In the genomic region with DNA sequence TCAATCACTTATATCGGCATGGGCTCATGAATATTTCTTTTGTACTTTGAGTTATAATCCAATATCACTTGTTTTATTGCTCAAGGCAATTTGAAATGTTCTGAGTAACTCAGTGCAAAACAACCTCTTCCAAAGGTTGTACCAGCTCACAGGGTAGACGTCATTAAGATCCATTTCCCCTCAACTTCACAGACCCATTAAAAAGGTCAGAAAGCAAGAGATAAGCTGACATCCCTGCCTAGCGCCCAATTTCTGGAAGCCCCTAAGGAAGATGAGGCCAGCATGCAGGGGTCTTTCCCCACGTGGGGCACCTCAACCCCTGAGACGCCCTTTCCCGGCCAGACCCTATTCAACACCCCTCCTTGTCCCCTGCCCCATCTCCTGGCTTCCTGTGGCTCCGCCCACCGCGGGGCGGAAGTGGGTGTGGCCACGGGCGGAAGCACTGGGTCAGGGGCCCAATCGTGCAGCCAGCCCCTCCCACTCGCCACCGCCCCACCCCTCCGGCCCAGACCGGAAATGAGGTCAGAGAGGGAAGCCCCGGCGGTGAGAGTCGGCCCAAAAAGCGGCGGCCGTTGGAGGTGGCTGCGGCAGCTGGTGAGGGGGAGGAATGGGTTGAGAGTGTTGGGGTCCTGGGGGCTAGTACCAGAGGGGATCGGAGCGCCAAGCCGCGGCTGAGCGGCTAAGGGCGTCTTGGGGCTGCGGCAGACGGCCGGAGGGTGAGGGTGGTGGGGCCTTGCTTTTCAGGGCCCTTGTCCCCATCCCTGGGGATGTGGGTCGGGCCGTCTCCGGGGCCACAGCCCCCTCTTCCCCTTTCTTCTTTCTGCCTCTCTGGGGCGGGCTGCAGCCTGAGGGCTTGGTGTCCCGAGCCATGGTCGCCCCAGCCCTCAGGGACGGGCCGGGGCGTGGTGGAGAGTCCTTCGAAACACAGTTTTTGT, we compare ENCODE assay signal across 1 cellular context.
TF ChIP-seq lines count a peak whose summit lies in the region.

GPATCH2L (plus strand) TSS at position 525 of the 935 bp plus-strand sequence. CDS start 2,442 bp downstream, outside the sequence.

TF ChIP-seq in HepG2, 621 proteins besides CTCF, POLR2A, EP300 and RAD21 (continued from another document and continues in another):
- TF ChIP-seq, protein P1, sequence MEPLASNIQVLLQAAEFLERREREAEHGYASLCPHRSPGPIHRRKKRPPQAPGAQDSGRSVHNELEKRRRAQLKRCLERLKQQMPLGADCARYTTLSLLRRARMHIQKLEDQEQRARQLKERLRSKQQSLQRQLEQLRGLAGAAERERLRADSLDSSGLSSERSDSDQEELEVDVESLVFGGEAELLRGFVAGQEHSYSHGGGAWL (CRISPR knock-in tag; IDR thresholded peaks at IDR 0.05): peak; percentile 56; the same call in 1 of the 2 replicates
- no peak for TF ChIP-seq GLI4 (CRISPR knock-in tag; IDR thresholded peaks at IDR 0.05; ENCODE audit: borderline replicate concordance)
- TF ChIP-seq MAF1 (CRISPR knock-in tag; IDR thresholded peaks at IDR 0.05; ENCODE audit: borderline replicate concordance): peak; percentile 43; the same call in 1 of the 2 replicates
- no peak; the same call in 1 of the 2 replicates for TF ChIP-seq ELK4 (CRISPR knock-in tag; IDR thresholded peaks at IDR 0.05; ENCODE audit: borderline replicate concordance)
- no peak for TF ChIP-seq NR2F1 (CRISPR knock-in tag; IDR thresholded peaks at IDR 0.05)
- TF ChIP-seq SMARCE1 (IDR thresholded peaks at IDR 0.05; ENCODE audit: borderline replicate concordance): no peak
- no peak for TF ChIP-seq ZNF646 (CRISPR knock-in tag; IDR thresholded peaks at IDR 0.05)
- 0 out of 2 replicates have a peak, but pooled peaks have one; percentile 40 for TF ChIP-seq HINFP (CRISPR knock-in tag; IDR thresholded peaks at IDR 0.05; ENCODE audit: low read depth)
- peak; percentile 79 for TF ChIP-seq NFYC (CRISPR knock-in tag; IDR thresholded peaks at IDR 0.05)
- peak; percentile 34; the same call in 1 of the 2 replicates for TF ChIP-seq ZNF816 (CRISPR knock-in tag; IDR thresholded peaks at IDR 0.05; ENCODE audit: borderline replicate concordance)
- no peak for TF ChIP-seq ZNF572 (CRISPR knock-in tag; IDR thresholded peaks at IDR 0.05)
- TF ChIP-seq PHF20 (CRISPR knock-in tag; IDR thresholded peaks at IDR 0.05): peak; percentile 66
- no peak for TF ChIP-seq KLF9 (CRISPR knock-in tag; IDR thresholded peaks at IDR 0.05; ENCODE audit: low read depth)
- TF ChIP-seq, protein P2, sequence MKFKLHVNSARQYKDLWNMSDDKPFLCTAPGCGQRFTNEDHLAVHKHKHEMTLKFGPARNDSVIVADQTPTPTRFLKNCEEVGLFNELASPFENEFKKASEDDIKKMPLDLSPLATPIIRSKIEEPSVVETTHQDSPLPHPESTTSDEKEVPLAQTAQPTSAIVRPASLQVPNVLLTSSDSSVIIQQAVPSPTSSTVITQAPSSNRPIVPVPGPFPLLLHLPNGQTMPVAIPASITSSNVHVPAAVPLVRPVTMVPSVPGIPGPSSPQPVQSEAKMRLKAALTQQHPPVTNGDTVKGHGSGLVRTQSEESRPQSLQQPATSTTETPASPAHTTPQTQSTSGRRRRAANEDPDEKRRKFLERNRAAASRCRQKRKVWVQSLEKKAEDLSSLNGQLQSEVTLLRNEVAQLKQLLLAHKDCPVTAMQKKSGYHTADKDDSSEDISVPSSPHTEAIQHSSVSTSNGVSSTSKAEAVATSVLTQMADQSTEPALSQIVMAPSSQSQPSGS (CRISPR knock-in tag; IDR thresholded peaks at IDR 0.05): peak; percentile 71
- TF ChIP-seq AGO2 (optimal IDR thresholded peaks at IDR 0.05; ENCODE audit: low read depth, low read length): peak; percentile 56
- TF ChIP-seq, protein P3, sequence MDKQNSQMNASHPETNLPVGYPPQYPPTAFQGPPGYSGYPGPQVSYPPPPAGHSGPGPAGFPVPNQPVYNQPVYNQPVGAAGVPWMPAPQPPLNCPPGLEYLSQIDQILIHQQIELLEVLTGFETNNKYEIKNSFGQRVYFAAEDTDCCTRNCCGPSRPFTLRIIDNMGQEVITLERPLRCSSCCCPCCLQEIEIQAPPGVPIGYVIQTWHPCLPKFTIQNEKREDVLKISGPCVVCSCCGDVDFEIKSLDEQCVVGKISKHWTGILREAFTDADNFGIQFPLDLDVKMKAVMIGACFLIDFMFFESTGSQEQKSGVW (CRISPR knock-in tag; IDR thresholded peaks at IDR 0.05; ENCODE audit: borderline replicate concordance): no peak
- TF ChIP-seq HMGA1 (CRISPR knock-in tag; conservative IDR thresholded peaks at IDR 0.05): no peak
- TF ChIP-seq, protein P4, sequence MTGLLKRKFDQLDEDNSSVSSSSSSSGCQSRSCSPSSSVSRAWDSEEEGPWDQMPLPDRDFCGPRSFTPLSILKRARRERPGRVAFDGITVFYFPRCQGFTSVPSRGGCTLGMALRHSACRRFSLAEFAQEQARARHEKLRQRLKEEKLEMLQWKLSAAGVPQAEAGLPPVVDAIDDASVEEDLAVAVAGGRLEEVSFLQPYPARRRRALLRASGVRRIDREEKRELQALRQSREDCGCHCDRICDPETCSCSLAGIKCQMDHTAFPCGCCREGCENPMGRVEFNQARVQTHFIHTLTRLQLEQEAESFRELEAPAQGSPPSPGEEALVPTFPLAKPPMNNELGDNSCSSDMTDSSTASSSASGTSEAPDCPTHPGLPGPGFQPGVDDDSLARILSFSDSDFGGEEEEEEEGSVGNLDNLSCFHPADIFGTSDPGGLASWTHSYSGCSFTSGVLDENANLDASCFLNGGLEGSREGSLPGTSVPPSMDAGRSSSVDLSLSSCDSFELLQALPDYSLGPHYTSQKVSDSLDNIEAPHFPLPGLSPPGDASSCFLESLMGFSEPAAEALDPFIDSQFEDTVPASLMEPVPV (CRISPR knock-in tag; IDR thresholded peaks at IDR 0.05): peak; percentile 49; the same call in 1 of the 2 replicates
- peak; percentile 91 for TF ChIP-seq POLR2AphosphoS5 (IDR thresholded peaks at IDR 0.05; ENCODE audit: low read depth, low read length)
- no peak for TF ChIP-seq NR3C1 (CRISPR knock-in tag; IDR thresholded peaks at IDR 0.05)
- no peak for TF ChIP-seq IRF1 (CRISPR knock-in tag; IDR thresholded peaks at IDR 0.05; ENCODE audit: low read depth)
- TF ChIP-seq ZNF101 (CRISPR knock-in tag; IDR thresholded peaks at IDR 0.05; ENCODE audit: borderline replicate concordance, low read depth): no peak
- no peak for TF ChIP-seq ZNF674 (CRISPR knock-in tag; IDR thresholded peaks at IDR 0.05; ENCODE audit: low read depth)
- peak; percentile 49; the same call in 1 of the 2 replicates for TF ChIP-seq HOXD1 (CRISPR knock-in tag; IDR thresholded peaks at IDR 0.05)
- no peak for TF ChIP-seq ZNF580 (CRISPR knock-in tag; IDR thresholded peaks at IDR 0.05; ENCODE audit: borderline replicate concordance, low read depth)
- no peak for TF ChIP-seq ZBTB8A (CRISPR knock-in tag; IDR thresholded peaks at IDR 0.05; ENCODE audit: borderline replicate concordance, low read depth)
- TF ChIP-seq ZNF672 (CRISPR knock-in tag; IDR thresholded peaks at IDR 0.05): no peak
- no peak for TF ChIP-seq U2AF1 (optimal IDR thresholded peaks at IDR 0.05; ENCODE audit: low read depth, low read length)
- peak; percentile 36; the same call in 1 of the 2 replicates for TF ChIP-seq ZNF761 (CRISPR knock-in tag; conservative IDR thresholded peaks at IDR 0.05)
- 0 out of 2 replicates have a peak, but pooled peaks have one; percentile 46 for TF ChIP-seq E2F1 (CRISPR knock-in tag; IDR thresholded peaks at IDR 0.05)
- no peak for TF ChIP-seq FOXC1 (CRISPR knock-in tag; IDR thresholded peaks at IDR 0.05; ENCODE audit: borderline replicate concordance)
- TF ChIP-seq RFX1 (IDR thresholded peaks at IDR 0.05): no peak
- TF ChIP-seq, protein P5, sequence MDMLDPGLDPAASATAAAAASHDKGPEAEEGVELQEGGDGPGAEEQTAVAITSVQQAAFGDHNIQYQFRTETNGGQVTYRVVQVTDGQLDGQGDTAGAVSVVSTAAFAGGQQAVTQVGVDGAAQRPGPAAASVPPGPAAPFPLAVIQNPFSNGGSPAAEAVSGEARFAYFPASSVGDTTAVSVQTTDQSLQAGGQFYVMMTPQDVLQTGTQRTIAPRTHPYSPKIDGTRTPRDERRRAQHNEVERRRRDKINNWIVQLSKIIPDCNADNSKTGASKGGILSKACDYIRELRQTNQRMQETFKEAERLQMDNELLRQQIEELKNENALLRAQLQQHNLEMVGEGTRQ (IDR thresholded peaks at IDR 0.05; ENCODE audit: low read depth, low read length): no peak
- TF ChIP-seq, protein P5 (CRISPR knock-in tag; IDR thresholded peaks at IDR 0.05; ENCODE audit: borderline replicate concordance): no peak
- TF ChIP-seq FOXO1 (CRISPR knock-in tag; IDR thresholded peaks at IDR 0.05): no peak
